ENCODE assay signal across 9 cellular contexts in the genomic region with DNA sequence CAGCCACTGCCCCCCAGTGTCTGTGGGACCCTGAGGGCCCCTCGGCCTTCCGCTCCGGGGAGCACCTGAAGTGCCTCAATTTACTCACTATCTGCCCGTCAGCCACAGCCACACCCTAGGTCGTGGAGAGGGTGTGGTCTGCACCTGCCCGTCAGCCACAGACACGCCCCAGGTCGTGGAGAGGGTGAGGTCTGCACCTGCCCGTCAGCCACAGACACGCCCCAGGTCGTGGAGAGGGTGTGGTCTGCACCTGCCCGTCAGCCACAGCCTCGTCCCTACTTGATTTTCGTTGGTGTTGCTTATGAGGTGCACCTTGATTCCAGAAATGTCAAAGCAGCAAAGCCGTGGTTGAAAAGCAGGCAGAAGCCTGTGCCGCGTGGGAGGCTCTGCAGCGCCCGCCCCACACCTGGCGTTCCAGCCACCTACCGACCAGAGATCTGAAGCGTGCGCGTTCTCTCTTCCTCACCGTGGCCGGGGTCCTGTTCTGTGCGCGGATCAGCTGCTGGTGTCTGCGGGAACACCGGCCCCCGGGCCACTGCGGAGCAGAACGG.
A peak's percentile ranks its signal among the peaks of the same experiment; 100 is the strongest.
DNase-seq lines count a peak whose midpoint lies in the region; ATAC-seq and TF ChIP-seq lines count a peak whose summit lies in the region.
"Had no signal": no experiment of that assay in that cellular context is flagged by ENCODE, and none has a peak within 500 bp of the region (broad histone marks: within the 10 kb centered on the region; RNA-seq: fewer than 3 reads in every experiment).

No MANE protein-coding gene starts in this region.

- intact Hi-C loops in Right ventricle myocardium inferior (cut with DNase I) (no loop called here), cardiac septum (cut with DNase I) (no loop called here), upper lobe of right lung (cut with DNase I) (no loop called here)

- ATAC-seq in Right ventricle myocardium inferior (peak; percentile 59), upper lobe of right lung (peak; percentile 97)

- no peak overlapping the region for H3K27ac ChIP-seq in upper lobe of right lung
- H3K27ac ChIP-seq: C4-2B had no signal

- peaks cover 11% of the 10 kb centered on the region for H3K4me1 ChIP-seq in upper lobe of right lung

- DNase-seq in Right ventricle myocardium inferior (ENCODE audit: missing footprints) (no peak), cardiac septum (ENCODE audit: low spot score) (no peak), NCI-H146 treated with DMSO at 0.1 percent for 48 hours (lab: John Stamatoyannopoulos, UW; ENCODE audit: unreplicated experiment) (peak; percentile 61), activated T-cell treated with anti-CD3 and anti-CD28 coated beads for 48 hours (ENCODE audit: low read depth) (peak; percentile 29), iPS-NIHi7 (ENCODE audit: extremely low spot score) (peak; percentile 35), upper lobe of right lung (peak; percentile 88), cerebellum (ENCODE audit: low spot score) (no peak), HuH-7.5 (ENCODE audit: low spot score) (no peak)

- H3K27me3 ChIP-seq in upper lobe of right lung: peaks cover 6% of the 10 kb centered on the region

- no peak for TF ChIP-seq CTCF in upper lobe of right lung (IDR thresholded peaks at IDR 0.05)

- H3K9me3 ChIP-seq in upper lobe of right lung: no peaks in the 10 kb centered on the region

- H3K4me3 ChIP-seq in upper lobe of right lung: peak overlapping the region; percentile 33

- H3K36me3 ChIP-seq in upper lobe of right lung: no peaks in the 10 kb centered on the region

Comparison
In these comparisons a context has a peak if more than half of its experiments do, and no peak if none do; other contexts are left out.
1. DNase-seq: peak in NCI-H146 treated with DMSO at 0.1 percent for 48 hours (single experiment), activated T-cell treated with anti-CD3 and anti-CD28 coated beads for 48 hours (single experiment), iPS-NIHi7 (single experiment) and upper lobe of right lung (single experiment); none in Right ventricle myocardium inferior (single experiment), cardiac septum (single experiment), cerebellum (single experiment) and HuH-7.5 (single experiment).